ENCODE assay signal across 16 cellular contexts in genomic region chr5:145588113-145588512, GRCh38.
DNase-seq lines count a peak whose midpoint lies in the region; ATAC-seq and TF ChIP-seq lines count a peak whose summit lies in the region.
"Had no signal": no experiment of that assay in that cellular context is flagged by ENCODE, and none has a peak within 500 bp of the region (broad histone marks: within the 10 kb centered on the region; RNA-seq: fewer than 3 reads in every experiment).

No MANE protein-coding gene starts in this region.

- peak overlapping the region; percentile 67 for H3K27ac Mint-ChIP-seq in activated T-helper 17 cell treated with anti-CD3 and anti-CD28 coated beads, Interleukin-2, amount 50 U/mL, for 72 hours
- H3K27ac Mint-ChIP-seq: CD4-positive, CD25-positive, alpha-beta regulatory T cell had no signal

- H3K4me1 Mint-ChIP-seq in activated T-helper 17 cell treated with anti-CD3 and anti-CD28 coated beads, Interleukin-2, amount 50 U/mL, for 72 hours = peaks cover 4% of the 10 kb centered on the region
- H3K4me1 Mint-ChIP-seq: CD4-positive, CD25-positive, alpha-beta regulatory T cell had no signal

- H3K27ac ChIP-seq in HCT116 (ENCODE audit: low read depth, low read length) (peak overlapping the region; percentile 82), stomach (no peak overlapping the region)
- H3K27ac ChIP-seq: SJCRH30 had no signal

- no peak for TF ChIP-seq EP300 in stomach (IDR thresholded peaks at IDR 0.05)

- intact Hi-C loops in HCT116 (cut with micrococcal nuclease) = loop anchor here (5.0 kb wide), 1 partner anchor 106 kb away; no protein-coding TSS in a partner anchor
- intact Hi-C loops in stomach (cut with DNase I; ENCODE audit: low total_unique reads) = no loop called here

- H3K4me3 Mint-ChIP-seq in activated T-helper 17 cell treated with anti-CD3 and anti-CD28 coated beads, Interleukin-2, amount 50 U/mL, for 72 hours = no peak overlapping the region
- H3K4me3 Mint-ChIP-seq: CD4-positive, CD25-positive, alpha-beta regulatory T cell had no signal

- H3K9me3 Mint-ChIP-seq in activated T-helper 17 cell treated with anti-CD3 and anti-CD28 coated beads, Interleukin-2, amount 50 U/mL, for 72 hours = peaks cover 7% of the 10 kb centered on the region

- RAD21 ChIA-PET in HCT116 (lab: Charles Lee; ENCODE audit: low non-redundant PET in 1 of 2, low total read pairs in 2 of 2, uncharacterized antibody in 2 of 2, unreplicated experiment in 2 of 2) = no interaction called here

- CTCF ChIA-PET in HCT116 (lab: Charles Lee) = no interaction called here

- ATAC-seq in HCT116 (peak; percentile 57), HG03175 (IDR thresholded peaks at IDR 0.05; ENCODE audit: unreplicated experiment) (no peak), HG02981 (IDR thresholded peaks at IDR 0.05; ENCODE audit: unreplicated experiment) (no peak)
- ATAC-seq in activated T-helper 17 cell treated with anti-CD3 and anti-CD28 coated beads, Interleukin-2, amount 50 U/mL, for 72 hours (replicated peaks) = no peak

- no peaks in the 10 kb centered on the region for H3K36me3 ChIP-seq in HCT116 (ENCODE audit: control insufficient read depth in 1 of 2, insufficient read depth in 2 of 2, low read length in 2 of 2)
- H3K36me3 ChIP-seq in stomach = no peaks in the 10 kb centered on the region
- H3K36me3 ChIP-seq: SJCRH30 had no signal

- H3K9ac ChIP-seq in HCT116 (ENCODE audit: low read length) = peak overlapping the region; percentile 30; the same call in 1 of the 2 replicates

- peak overlapping the region; percentile 68 for H3K4me2 ChIP-seq in HCT116 (ENCODE audit: low read length)

- H3K27me3 Mint-ChIP-seq in activated T-helper 17 cell treated with anti-CD3 and anti-CD28 coated beads, Interleukin-2, amount 50 U/mL, for 72 hours = no peaks in the 10 kb centered on the region
- H3K27me3 Mint-ChIP-seq: CD4-positive, CD25-positive, alpha-beta regulatory T cell had no signal

- TF ChIP-seq RAD21 in HCT116 (IDR thresholded peaks at IDR 0.05; ENCODE audit: low read depth) = no peak

- H3K79me2 ChIP-seq in HCT116 (ENCODE audit: insufficient read depth, low read length) = no peaks in the 10 kb centered on the region

- H3K36me3 Mint-ChIP-seq in activated T-helper 17 cell treated with anti-CD3 and anti-CD28 coated beads, Interleukin-2, amount 50 U/mL, for 72 hours (ENCODE audit: low read depth) = no peaks in the 10 kb centered on the region
- H3K36me3 Mint-ChIP-seq: CD4-positive, CD25-positive, alpha-beta regulatory T cell had no signal

- H3K4me1 ChIP-seq in HCT116 (ENCODE audit: control insufficient read depth in 1 of 2, insufficient read depth in 2 of 2, low read length in 2 of 2) (peaks cover 24 to 38% of the 10 kb centered on the region in 2 experiments), stomach (no peaks in the 10 kb centered on the region)
- H3K4me1 ChIP-seq: SJCRH30 had no signal

- DNase-seq in A172 (ENCODE audit: low spot score) (peak; percentile 10), HCT116 (ENCODE audit: low read depth, low spot score) (no peak), iris pigment epithelial cell (ENCODE audit: low read depth) (peak; percentile 30), HK-2 (ENCODE audit: unreplicated experiment) (no peak), stomach (no peak)
- DNase-seq: CD4-positive, CD25-positive, alpha-beta regulatory T cell; DMS79; GDM1; MM.1S; NCI-H1417; NCI-H2029; NCI-H510A treated with DMSO at 0.1 percent for 48 hours; SJCRH30 had no signal

- H4K20me1 ChIP-seq in HCT116 (ENCODE audit: insufficient read depth) = no peaks in the 10 kb centered on the region

- H3K9me3 ChIP-seq in HCT116 (ENCODE audit: control insufficient read depth in 1 of 2, insufficient read depth in 1 of 2, low read depth in 1 of 2, low read length in 2 of 2) = no peaks in the 10 kb centered on the region
- H3K9me3 ChIP-seq in stomach = peaks cover 0 to 11% (median 0%) of the 10 kb centered on the region in 4 donors
- H3K9me3 ChIP-seq: SJCRH30 had no signal

- POLR2A ChIA-PET in HCT116 (lab: Charles Lee) = no interaction called here

- no TSS peak for BruUV-seq in HCT116 (replicated peaks; lab: Mats Ljungman, UMichigan)

- H3K9me2 ChIP-seq in HCT116 (ENCODE audit: insufficient read depth) = peaks cover 4% of the 10 kb centered on the region; the same call in 1 of the 2 replicates

- H3K4me3 ChIP-seq in HCT116 (replicated peaks in 1 of 2; ENCODE audit: low read depth in 1 of 2, low read length in 2 of 2) (peak overlapping the region in 1 of 2 experiments; percentile 31; a peak in 1 of 4 replicates), stomach (no peak overlapping the region)
- H3K4me3 ChIP-seq: SJCRH30 had no signal

- WGBS in stomach, 5 donors = 71 to 89% (median 78%) methylated on average over 4 of the region's 4 CpGs

- no peaks in the 10 kb centered on the region for H3K27me3 ChIP-seq in HCT116 (ENCODE audit: insufficient read depth, low read length)
- no peaks in the 10 kb centered on the region for H3K27me3 ChIP-seq in stomach
- H3K27me3 ChIP-seq: SJCRH30 had no signal

- TF ChIP-seq CTCF in HCT116 (IDR thresholded peaks at IDR 0.05 in 2 of 3, conservative IDR thresholded peaks at IDR 0.05 in 1 of 3; ENCODE audit: borderline replicate concordance in 1 of 3, insufficient read depth in 1 of 3, low read depth in 2 of 3, low read length in 2 of 3) (no peak), stomach (IDR thresholded peaks at IDR 0.05) (no peak)

- TF ChIP-seq POLR2A in HCT116 (IDR thresholded peaks at IDR 0.05; ENCODE audit: borderline replicate concordance, extremely low read depth, insufficient read depth, insufficient read length) (no peak), stomach (IDR thresholded peaks at IDR 0.05) (no peak)

- H2AFZ ChIP-seq in HCT116 (ENCODE audit: low read depth, low read length, poor library complexity, severe bottlenecking) = peak overlapping the region; percentile 34

TF ChIP-seq in HCT116, 20 proteins besides CTCF, POLR2A, EP300 and RAD21 (continues in another document):
- TF ChIP-seq MAX (IDR thresholded peaks at IDR 0.05) (no peak), POLR2AphosphoS5 (IDR thresholded peaks at IDR 0.05; ENCODE audit: low read depth, low read length) (no peak), FOSL1 (IDR thresholded peaks at IDR 0.05; ENCODE audit: low read depth) (no peak), YY1 (IDR thresholded peaks at IDR 0.05; ENCODE audit: extremely low read depth, insufficient replicate concordance, low read depth, low read length) (no peak), SP1 (IDR thresholded peaks at IDR 0.05; ENCODE audit: low read depth) (no peak), JUND (IDR thresholded peaks at IDR 0.05) (no peak), SRF (IDR thresholded peaks at IDR 0.05; ENCODE audit: low read depth) (no peak), CEBPB (IDR thresholded peaks at IDR 0.05; ENCODE audit: low read depth) (no peak), ATF3 (IDR thresholded peaks at IDR 0.05) (no peak), ZFX (IDR thresholded peaks at IDR 0.05) (no peak), EZH2 (IDR thresholded peaks at IDR 0.05) (no peak), ELF1 (IDR thresholded peaks at IDR 0.05; ENCODE audit: borderline replicate concordance, low read depth) (no peak), TCF7L2 (IDR thresholded peaks at IDR 0.05; ENCODE audit: borderline replicate concordance, extremely low read depth, insufficient read depth, insufficient read length) (no peak), CBX3 (IDR thresholded peaks at IDR 0.05; ENCODE audit: low read depth) (no peak), ZNF274 (IDR thresholded peaks at IDR 0.05; ENCODE audit: low read depth, low read length) (no peak), EGR1 (IDR thresholded peaks at IDR 0.05; ENCODE audit: low read depth) (no peak), EZH2phosphoT487 (IDR thresholded peaks at IDR 0.05; ENCODE audit: borderline replicate concordance) (no peak), ZBTB33 (IDR thresholded peaks at IDR 0.05; ENCODE audit: extremely low read depth, insufficient replicate concordance, low read length) (no peak), SIN3A (IDR thresholded peaks at IDR 0.05; ENCODE audit: low read depth) (no peak)

Comparison
In these comparisons a context has a peak if more than half of its experiments do, and no peak if none do; other contexts are left out.
1. DNase-seq: peak in A172 (single experiment) and iris pigment epithelial cell (single experiment); none in HCT116 (single experiment), HK-2 (single experiment) and stomach (single experiment).